ENCODE assay signal across 8 cellular contexts in genomic region chr1:56644064-56644940, GRCh38. TPM values are rescaled to one million over a fixed set of nuclear protein-coding genes. Genes with fewer than 3 reads are reported as not detected.
A peak's percentile ranks its signal among the peaks of the same experiment; 100 is the strongest.
DNase-seq lines count a peak whose midpoint lies in the region; ATAC-seq and TF ChIP-seq lines count a peak whose summit lies in the region.

No MANE protein-coding gene starts in this region.

- no TSS peak for BruUV-seq in MCF 10A (replicated peaks; lab: Mats Ljungman, UMichigan)

- H3K4me3 Mint-ChIP-seq in MCF 10A (ENCODE audit: unreplicated experiment), result peak overlapping the region; percentile 74
- peak overlapping the region in 3 of 7 donors; percentile 17 to 29 (median 19) for H3K4me3 Mint-ChIP-seq in CD8-positive, alpha-beta memory T cell

- no peaks in the 10 kb centered on the region for H3K36me3 Mint-ChIP-seq in MCF 10A (ENCODE audit: insufficient read depth, unreplicated experiment)
- H3K36me3 Mint-ChIP-seq in CD8-positive, alpha-beta memory T cell, result peaks cover 0 to 4% (median 0%) of the 10 kb centered on the region in 3 donors

- peak overlapping the region; percentile 18 for H3K27ac Mint-ChIP-seq in MCF 10A (ENCODE audit: low read depth, unreplicated experiment)
- no peak overlapping the region for H3K27ac Mint-ChIP-seq in CD8-positive, alpha-beta memory T cell

- POLR2A ChIA-PET in BJ (lab: Charles Lee), result no interaction called here
- POLR2A ChIA-PET in MCF 10A (lab: Yijun Ruan, JAX), result interaction anchor here (0.6 kb wide), 3 partner anchors 14 to 607 kb away, joined by 3 to 4 read pairs (median 3); no protein-coding TSS in a partner anchor
- POLR2A ChIA-PET in CD8-positive, alpha-beta memory T cell (lab: Charles Lee), result no interaction called here

- intact Hi-C loops in MCF 10A (cut with micrococcal nuclease), result no loop called here

- no peak for ATAC-seq in HG03439 (IDR thresholded peaks at IDR 0.05; ENCODE audit: unreplicated experiment)

- H3K27ac ChIP-seq in temporal lobe (ENCODE audit: low read depth, low read length), result peak overlapping the region; percentile 20
- H3K27ac ChIP-seq in CD8-positive, alpha-beta memory T cell (ENCODE audit: low read depth, low read length), result no peak overlapping the region

- TF ChIP-seq CTCF in BJ (IDR thresholded peaks at IDR 0.05; ENCODE audit: insufficient read depth, low read depth, low read length) (no peak), MCF 10A (IDR thresholded peaks at IDR 0.05; ENCODE audit: unreplicated experiment) (no peak)

- peak overlapping the region; percentile 84 for H3K4me3 ChIP-seq in BJ (ENCODE audit: low read depth, low read length)
- H3K4me3 ChIP-seq in CD8-positive, alpha-beta memory T cell (ENCODE audit: low read length), result no peak overlapping the region

- H3K27me3 ChIP-seq in BJ (ENCODE audit: control insufficient read depth, insufficient read depth, low read length), result no peaks in the 10 kb centered on the region
- peaks cover 3% of the 10 kb centered on the region for H3K27me3 ChIP-seq in CD8-positive, alpha-beta memory T cell (ENCODE audit: insufficient read depth, low read length, poor library complexity, severe bottlenecking)

- H3K4me1 ChIP-seq in CD8-positive, alpha-beta memory T cell (ENCODE audit: insufficient read depth, low read length), result no peaks in the 10 kb centered on the region

- no peaks in the 10 kb centered on the region for H3K9me3 Mint-ChIP-seq in MCF 10A (ENCODE audit: unreplicated experiment)
- peaks cover 0 to 9% (median 0%) of the 10 kb centered on the region in 5 donors for H3K9me3 Mint-ChIP-seq in CD8-positive, alpha-beta memory T cell

- no peaks in the 10 kb centered on the region for H3K9me3 ChIP-seq in CD8-positive, alpha-beta memory T cell (ENCODE audit: low read length)

- no peaks in the 10 kb centered on the region for H3K4me1 Mint-ChIP-seq in MCF 10A (ENCODE audit: insufficient read depth, unreplicated experiment)
- H3K4me1 Mint-ChIP-seq in CD8-positive, alpha-beta memory T cell, result peaks cover 2 to 7% (median 5%) of the 10 kb centered on the region in 3 donors

- DNase-seq in BJ (ENCODE audit: low read depth) (no peak), HK-2 (ENCODE audit: unreplicated experiment) (peak; percentile 25), MCF 10A (ENCODE audit: unreplicated experiment) (no peak), kidney tubule cell (ENCODE audit: low spot score) (peak; percentile 50), NCI-H187 treated with DMSO at 0.1 percent for 48 hours (lab: John Stamatoyannopoulos, UW) (no peak)
- DNase-seq in CD8-positive, alpha-beta memory T cell, result no peak

- no peaks in the 10 kb centered on the region for H3K36me3 ChIP-seq in BJ (ENCODE audit: control insufficient read depth, insufficient read depth, low read length)
- no peaks in the 10 kb centered on the region for H3K36me3 ChIP-seq in CD8-positive, alpha-beta memory T cell (ENCODE audit: insufficient read depth, low read length)

- CTCF ChIA-PET in BJ (lab: Yijun Ruan, JAX), result interaction anchor here (0.6 kb wide), 1 partner anchor 561 kb away, joined by 4 read pairs; no protein-coding TSS in a partner anchor
- CTCF ChIA-PET in MCF 10A (lab: Yijun Ruan, JAX), result interaction anchor here (0.6 to 0.8 kb wide), 2 partner anchors 164 to 1266 kb away, joined by 4 read pairs; no protein-coding TSS in a partner anchor
- CTCF ChIA-PET in CD8-positive, alpha-beta memory T cell (lab: Charles Lee), result no interaction called here

- peaks cover 26% of the 10 kb centered on the region for H3K27me3 Mint-ChIP-seq in MCF 10A (ENCODE audit: insufficient read depth, unreplicated experiment)
- H3K27me3 Mint-ChIP-seq in CD8-positive, alpha-beta memory T cell, result peaks cover 16 to 61% of the 10 kb centered on the region in 2 donors

RNA-seq across cellular contexts. Expression of gene PRKAA2, which starts 0.8 kb away (rescaled TPM):
- 0.70 and 1.6 TPM in 2 replicates for polyA plus RNA-seq in BJ (2011; rRNA removed)
- 1.4 and 1.8 TPM in 2 replicates for polyA minus RNA-seq in BJ (2011; rRNA and poly(A)+ RNA removed)
- total RNA-seq in MCF 10A (2022), result 0.72 and 1.0 TPM in 2 replicates
- 29.5 TPM for total RNA-seq in temporal lobe
- total RNA-seq in CD8-positive, alpha-beta memory T cell, result not detected
- polyA plus RNA-seq in CD8-positive, alpha-beta memory T cell, result not detected

Comparison
In these comparisons a context has a peak if more than half of its experiments do, and no peak if none do; other contexts are left out.
1. DNase-seq: peak in HK-2 (single experiment) and kidney tubule cell (single experiment); none in BJ (single experiment), MCF 10A (single experiment), CD8-positive, alpha-beta memory T cell (0 of 5) and NCI-H187 treated with DMSO at 0.1 percent for 48 hours (single experiment).
2. RNA of gene PRKAA2, which starts 0.8 kb away (total RNA-seq): 29.5 TPM in temporal lobe (single experiment); 0.72 to 1.0 TPM in MCF 10A and not detected in CD8-positive, alpha-beta memory T cell; every median in the first group is over 10 times any median in the second.